In the genomic region with DNA sequence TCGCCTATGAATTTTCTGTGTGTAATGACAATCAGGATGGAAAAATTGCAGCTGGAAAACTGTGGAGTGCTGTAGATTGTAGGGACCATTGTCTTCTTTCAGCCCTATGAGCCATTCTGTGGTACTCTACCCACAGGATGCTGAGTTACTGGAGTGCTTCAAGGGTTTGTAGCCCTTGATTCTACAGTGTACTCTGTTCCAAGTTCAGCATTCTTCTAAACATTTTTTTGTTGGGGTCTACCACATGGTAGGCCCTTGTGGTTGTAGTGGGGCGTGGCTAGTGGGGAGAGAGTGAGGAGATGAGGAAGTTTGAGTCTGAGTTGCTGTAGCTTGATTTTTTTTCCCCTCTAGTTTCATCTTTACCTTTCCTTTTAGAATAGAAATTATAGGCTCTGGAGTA, we compare ENCODE assay signal across 8 cellular contexts.
A peak's percentile ranks its signal among the peaks of the same experiment; 100 is the strongest.
DNase-seq lines count a peak whose midpoint lies in the region; ATAC-seq lines count a peak whose summit lies in the region.

No MANE protein-coding gene starts in this region.

- peak; percentile 65 for ATAC-seq in HG03064 (IDR thresholded peaks at IDR 0.05; ENCODE audit: low read depth, unreplicated experiment)
- peak; percentile 84 for ATAC-seq in stimulated activated memory B cell treated with anti-CD40 and anti-IgM and Interleukin-4, amounts not matched to agents 10 μg/mL and 1 μg/mL and 100 μg/mL, for 72 hours

- H3K27me3 Mint-ChIP-seq in stimulated activated memory B cell treated with anti-CD40 and anti-IgM and Interleukin-4, amounts not matched to agents 10 μg/mL and 1 μg/mL and 100 μg/mL, for 72 hours = no peaks in the 10 kb centered on the region

- peaks cover 29% of the 10 kb centered on the region for H3K4me1 Mint-ChIP-seq in stimulated activated memory B cell treated with anti-CD40 and anti-IgM and Interleukin-4, amounts not matched to agents 10 μg/mL and 1 μg/mL and 100 μg/mL, for 72 hours

- intact Hi-C loops in head of caudate nucleus (cut with DNase I) = no loop called here

- no peaks in the 10 kb centered on the region for H3K9me3 Mint-ChIP-seq in stimulated activated memory B cell treated with anti-CD40 and anti-IgM and Interleukin-4, amounts not matched to agents 10 μg/mL and 1 μg/mL and 100 μg/mL, for 72 hours

- peak overlapping the region; percentile 43 for H3K27ac Mint-ChIP-seq in stimulated activated memory B cell treated with anti-CD40 and anti-IgM and Interleukin-4, amounts not matched to agents 10 μg/mL and 1 μg/mL and 100 μg/mL, for 72 hours

- no peak overlapping the region for H3K4me3 Mint-ChIP-seq in stimulated activated memory B cell treated with anti-CD40 and anti-IgM and Interleukin-4, amounts not matched to agents 10 μg/mL and 1 μg/mL and 100 μg/mL, for 72 hours

- H3K36me3 Mint-ChIP-seq in stimulated activated memory B cell treated with anti-CD40 and anti-IgM and Interleukin-4, amounts not matched to agents 10 μg/mL and 1 μg/mL and 100 μg/mL, for 72 hours = peaks cover 6% of the 10 kb centered on the region

- peak; percentile 8 to 14 for DNase-seq in activated CD4-positive, alpha-beta T cell treated with anti-CD3 and anti-CD28 coated beads for 4 hours
- DNase-seq in activated CD4-positive, alpha-beta T cell treated with anti-CD3 and anti-CD28 coated beads for 1 hour = no peak
- peak; percentile 26 for DNase-seq in SW480 (ENCODE audit: low spot score)
- peak; percentile 22 for DNase-seq in epidermal melanocyte (ENCODE audit: insufficient read length, low spot score)
- DNase-seq in hippocampal formation (lab: John Stamatoyannopoulos, UW) = no peak
- DNase-seq in head of caudate nucleus = no peak

Comparison
In these comparisons a context has a peak if more than half of its experiments do, and no peak if none do; other contexts are left out.
1. DNase-seq: peak in activated CD4-positive, alpha-beta T cell treated with anti-CD3 and anti-CD28 coated beads for 4 hours (2 of 2), SW480 (single experiment) and epidermal melanocyte (single experiment); none in activated CD4-positive, alpha-beta T cell treated with anti-CD3 and anti-CD28 coated beads for 1 hour (single experiment), hippocampal formation (0 of 2) and head of caudate nucleus (0 of 42).